Comparison of ENCODE assay signal across 15 cellular contexts in genomic region chr2:190515687-190516086, GRCh38. TPM values are rescaled to one million over a fixed set of nuclear protein-coding genes. Genes with fewer than 3 reads are reported as not detected.
DNase-seq lines count a peak whose midpoint lies in the region; ATAC-seq lines count a peak whose summit lies in the region.
"Had no signal": no experiment of that assay in that cellular context is flagged by ENCODE, and none has a peak within 500 bp of the region (broad histone marks: within the 10 kb centered on the region; RNA-seq: fewer than 3 reads in every experiment).

No MANE protein-coding gene starts in this region.

- peaks cover 11% of the 10 kb centered on the region for H3K36me3 ChIP-seq in effector memory CD4-positive, alpha-beta T cell (ENCODE audit: control insufficient read depth, insufficient read depth, low read length)
- H3K36me3 ChIP-seq: left lung had no signal

- H3K9me3 Mint-ChIP-seq in activated naive CD4-positive, alpha-beta T cell treated with anti-CD3 and anti-CD28 coated beads, Interleukin-2, amount 10 ng/mL, durations not matched to agents 7 days and 5 days: no peaks in the 10 kb centered on the region
- no peaks in the 10 kb centered on the region for H3K9me3 Mint-ChIP-seq in activated naive CD8-positive, alpha-beta T cell treated with anti-CD3 and anti-CD28 coated beads for 36 hours

- H3K36me3 Mint-ChIP-seq in activated naive CD4-positive, alpha-beta T cell treated with anti-CD3 and anti-CD28 coated beads, Interleukin-2, amount 10 ng/mL, durations not matched to agents 7 days and 5 days: peaks cover 55% of the 10 kb centered on the region
- peaks cover 24% of the 10 kb centered on the region for H3K36me3 Mint-ChIP-seq in activated naive CD8-positive, alpha-beta T cell treated with anti-CD3 and anti-CD28 coated beads for 36 hours

- H3K27ac Mint-ChIP-seq in activated naive CD4-positive, alpha-beta T cell treated with anti-CD3 and anti-CD28 coated beads, Interleukin-2, amount 10 ng/mL, durations not matched to agents 7 days and 5 days: peak overlapping the region; percentile 88
- no peak overlapping the region for H3K27ac Mint-ChIP-seq in activated naive CD8-positive, alpha-beta T cell treated with anti-CD3 and anti-CD28 coated beads for 36 hours

- H3K27me3 ChIP-seq in effector memory CD4-positive, alpha-beta T cell (replicated peaks; ENCODE audit: control insufficient read depth, insufficient read depth, low read length, poor library complexity, severe bottlenecking): no peaks in the 10 kb centered on the region
- H3K27me3 ChIP-seq: left lung had no signal

- no peak overlapping the region for H3K4me3 Mint-ChIP-seq in activated naive CD4-positive, alpha-beta T cell treated with anti-CD3 and anti-CD28 coated beads, Interleukin-2, amount 10 ng/mL, durations not matched to agents 7 days and 5 days
- peak overlapping the region; percentile 23 for H3K4me3 Mint-ChIP-seq in activated naive CD8-positive, alpha-beta T cell treated with anti-CD3 and anti-CD28 coated beads for 36 hours

- H3K9me3 ChIP-seq in effector memory CD4-positive, alpha-beta T cell (ENCODE audit: control insufficient read depth, low read length): no peaks in the 10 kb centered on the region
- H3K9me3 ChIP-seq: left lung, psoas muscle had no signal

- ATAC-seq in HG03520 (IDR thresholded peaks at IDR 0.05; ENCODE audit: unreplicated experiment): no peak
- ATAC-seq: left lung, psoas muscle had no signal

- H3K4me1 Mint-ChIP-seq in activated naive CD4-positive, alpha-beta T cell treated with anti-CD3 and anti-CD28 coated beads, Interleukin-2, amount 10 ng/mL, durations not matched to agents 7 days and 5 days: peaks cover 45% of the 10 kb centered on the region
- peaks cover 28% of the 10 kb centered on the region for H3K4me1 Mint-ChIP-seq in activated naive CD8-positive, alpha-beta T cell treated with anti-CD3 and anti-CD28 coated beads for 36 hours

- H3K4me3 ChIP-seq in effector memory CD4-positive, alpha-beta T cell (ENCODE audit: insufficient read depth, low read depth, low read length, poor library complexity, severe bottlenecking): no peak overlapping the region
- H3K4me3 ChIP-seq: left lung, psoas muscle had no signal

- H3K27ac ChIP-seq in effector memory CD4-positive, alpha-beta T cell (ENCODE audit: insufficient read depth, low read length, poor library complexity, severe bottlenecking): no peak overlapping the region
- H3K27ac ChIP-seq: left lung, psoas muscle had no signal

- peaks cover 16% of the 10 kb centered on the region for H3K4me1 ChIP-seq in effector memory CD4-positive, alpha-beta T cell (ENCODE audit: control insufficient read depth, insufficient read depth, low read length, poor library complexity, severe bottlenecking)
- H3K4me1 ChIP-seq: left lung, psoas muscle had no signal

- CTCF ChIA-PET in activated naive CD4-positive, alpha-beta T cell treated with anti-CD3 and anti-CD28 coated beads, Interleukin-2, amount 10 ng/mL, durations not matched to agents 7 days and 5 days (lab: Charles Lee): interaction anchor here (1.2 to 1.3 kb wide), 2 partner anchors 10 to 28 kb away, joined by 3 to 4 read pairs; no protein-coding TSS in a partner anchor

- no peaks in the 10 kb centered on the region for H3K27me3 Mint-ChIP-seq in activated naive CD4-positive, alpha-beta T cell treated with anti-CD3 and anti-CD28 coated beads, Interleukin-2, amount 10 ng/mL, durations not matched to agents 7 days and 5 days
- no peaks in the 10 kb centered on the region for H3K27me3 Mint-ChIP-seq in activated naive CD8-positive, alpha-beta T cell treated with anti-CD3 and anti-CD28 coated beads for 36 hours

- no peak for DNase-seq in activated naive CD4-positive, alpha-beta T cell treated with anti-CD3 and anti-CD28 coated beads, Interleukin-2, amount 10 ng/mL, durations not matched to agents 7 days and 5 days
- no peak for DNase-seq in activated naive CD4-positive, alpha-beta T cell treated with anti-CD3 and anti-CD28 coated beads, Interleukin-2, amount 50 U/mL, for 16 hours
- DNase-seq in Kasumi-1 (lab: John Stamatoyannopoulos, UW): peak; percentile 12 to 34
- DNase-seq in activated naive CD8-positive, alpha-beta T cell treated with anti-CD3 and anti-CD28 coated beads for 36 hours: no peak
- no peak for DNase-seq in effector memory CD4-positive, alpha-beta T cell
- no peak for DNase-seq in HK-2 (ENCODE audit: unreplicated experiment)
- DNase-seq: activated CD4-positive, alpha-beta T cell treated with anti-CD3 and anti-CD28 coated beads for 4 hours; aorta; effector CD8-positive, alpha-beta T cell; left lung; NCI-H1930; NCI-H446 treated with DMSO at 0.1 percent for 48 hours; psoas muscle; stimulated activated CD4-positive, alpha-beta T cell treated with anti-CD3 and anti-CD28 coated beads, Interleukin-4, amount 100 ng/mL, for 4 hours had no signal

RNA-seq across cellular contexts. Expression of gene NEMP2, which starts 18.8 kb away (rescaled TPM):
- 10 to 100 TPM; 14.5 to 15.7 TPM for total RNA-seq in activated naive CD8-positive, alpha-beta T cell treated with anti-CD3 and anti-CD28 coated beads for 36 hours

Comparison
In these comparisons a context has a peak if more than half of its experiments do, and no peak if none do; other contexts are left out.
1. DNase-seq: peak in Kasumi-1 (2 of 2); none in activated naive CD4-positive, alpha-beta T cell treated with anti-CD3 and anti-CD28 coated beads, Interleukin-2, amount 10 ng/mL, durations not matched to agents 7 days and 5 days (single experiment), activated naive CD4-positive, alpha-beta T cell treated with anti-CD3 and anti-CD28 coated beads, Interleukin-2, amount 50 U/mL, for 16 hours (single experiment), activated naive CD8-positive, alpha-beta T cell treated with anti-CD3 and anti-CD28 coated beads for 36 hours (single experiment), effector memory CD4-positive, alpha-beta T cell (0 of 3) and HK-2 (single experiment).